In genomic region chr10:110876788-110877187, GRCh38 we compare ENCODE assay signal across 1 cellular context.
TF ChIP-seq lines count a peak whose summit lies in the region.

No MANE protein-coding gene starts in this region.

TF ChIP-seq in HepG2, 621 proteins besides CTCF, POLR2A, EP300 and RAD21 (continued from another document):
- TF ChIP-seq ZNF281 (CRISPR knock-in tag; IDR thresholded peaks at IDR 0.05; ENCODE audit: borderline replicate concordance) (no peak), CREB1 (IDR thresholded peaks at IDR 0.05) (no peak), CREB1 (CRISPR knock-in tag; IDR thresholded peaks at IDR 0.05) (no peak), ZNF333 (CRISPR knock-in tag; IDR thresholded peaks at IDR 0.05; ENCODE audit: borderline replicate concordance) (no peak), FOXP1 (IDR thresholded peaks at IDR 0.05) (no peak), FOXP1 (CRISPR knock-in tag; IDR thresholded peaks at IDR 0.05) (peak; percentile 49; the same call in 1 of the 2 replicates), PLRG1 (conservative IDR thresholded peaks at IDR 0.05) (no peak)
TF ChIP-seq in HepG2: peak in this region for 5.
